1 cellular context compared by ENCODE assay signal in genomic region chr12:6967548-6968100, GRCh38.
TF ChIP-seq lines count a peak whose summit lies in the region.

No MANE protein-coding gene starts in this region.

TF ChIP-seq in GM12891, 5 proteins besides CTCF, POLR2A, EP300 and RAD21:
- TF ChIP-seq TAF1 (IDR thresholded peaks at IDR 0.05; ENCODE audit: low read depth, low read length), result no peak
- no peak for TF ChIP-seq POLR2AphosphoS5 (IDR thresholded peaks at IDR 0.05; ENCODE audit: low read depth, low read length)
- TF ChIP-seq PAX5 (IDR thresholded peaks at IDR 0.05; ENCODE audit: insufficient read depth, low read length, severe bottlenecking), result no peak
- no peak for TF ChIP-seq SPI1 (IDR thresholded peaks at IDR 0.05; ENCODE audit: low read depth, low read length)
- no peak for TF ChIP-seq POU2F2 (IDR thresholded peaks at IDR 0.05; ENCODE audit: low read depth, low read length)
